Comparison of ENCODE assay signal across 16 cellular contexts in genomic region chr4:78553526-78554060, GRCh38. TPM values are rescaled to one million over a fixed set of nuclear protein-coding genes. Genes with fewer than 3 reads are reported as not detected.
DNase-seq lines count a peak whose midpoint lies in the region; TF ChIP-seq lines count a peak whose summit lies in the region.
"Had no signal": no experiment of that assay in that cellular context is flagged by ENCODE, and none has a peak within 500 bp of the region (broad histone marks: within the 10 kb centered on the region; RNA-seq: fewer than 3 reads in every experiment).

No MANE protein-coding gene starts in this region.

- H3K4ac ChIP-seq in neuronal stem cell (ENCODE audit: low read length): no peak overlapping the region

- no peak overlapping the region for H4K8ac ChIP-seq in neuronal stem cell (ENCODE audit: low read depth, low read length)

- no peak overlapping the region for H2BK5ac ChIP-seq in neuronal stem cell (ENCODE audit: low read length)

- no peaks in the 10 kb centered on the region for H3K79me2 ChIP-seq in parathyroid adenoma

- no peaks in the 10 kb centered on the region for H3K79me1 ChIP-seq in neuronal stem cell (ENCODE audit: low read depth, low read length)

- CTCF ChIA-PET in Caco-2 (lab: Charles Lee): no interaction called here

- peaks cover 84% of the 10 kb centered on the region for H3K36me3 Mint-ChIP-seq in Caco-2 (ENCODE audit: insufficient read depth, unreplicated experiment)

- H2BK120ac ChIP-seq in neuronal stem cell (ENCODE audit: low read depth, low read length): no peak overlapping the region

- peak overlapping the region; percentile 10 for H3K27ac ChIP-seq in HUES48 (ENCODE audit: low read depth, low read length)
- no peak overlapping the region for H3K27ac ChIP-seq in parathyroid adenoma
- no peak overlapping the region for H3K27ac ChIP-seq in neuronal stem cell (replicated peaks; ENCODE audit: low read length)
- H3K27ac ChIP-seq: suprapubic skin had no signal

- H3K4me2 ChIP-seq in parathyroid adenoma (ENCODE audit: low read length): no peak overlapping the region
- no peak overlapping the region for H3K4me2 ChIP-seq in neuronal stem cell (ENCODE audit: insufficient read depth, low read length, poor library complexity, severe bottlenecking)

- H3K27me3 ChIP-seq in Caco-2 (replicated peaks; ENCODE audit: control insufficient read depth, insufficient read depth, low read length) (no peaks in the 10 kb centered on the region), HUES48 (ENCODE audit: control insufficient read depth, insufficient read depth, low read length) (peaks cover 40% of the 10 kb centered on the region), parathyroid adenoma (ENCODE audit: control insufficient read depth, insufficient read depth, low read length) (no peaks in the 10 kb centered on the region), neuronal stem cell (ENCODE audit: control insufficient read depth in 3 of 3, insufficient read depth in 3 of 3, low read depth in 1 of 3, low read length in 3 of 3) (peaks cover 0 to 42% (median 4%) of the 10 kb centered on the region in 3 experiments)
- H3K27me3 ChIP-seq: suprapubic skin had no signal

- peaks cover 73% of the 10 kb centered on the region for H3K4me1 ChIP-seq in Caco-2
- peaks cover 37% of the 10 kb centered on the region for H3K4me1 ChIP-seq in HUES48 (ENCODE audit: control insufficient read depth, insufficient read depth, low read length)
- no peaks in the 10 kb centered on the region for H3K4me1 ChIP-seq in parathyroid adenoma
- peaks cover 0 to 6% of the 10 kb centered on the region in 2 donors for H3K4me1 ChIP-seq in neuronal stem cell (ENCODE audit: control insufficient read depth in 2 of 2, insufficient read depth in 1 of 2, low read depth in 1 of 2, low read length in 2 of 2)

- no peak overlapping the region for H3K18ac ChIP-seq in neuronal stem cell (ENCODE audit: low read length)

- H3K14ac ChIP-seq in neuronal stem cell (ENCODE audit: low read length): no peak overlapping the region

- no peaks in the 10 kb centered on the region for H3K9me3 Mint-ChIP-seq in Caco-2 (ENCODE audit: unreplicated experiment)
- H3K9me3 Mint-ChIP-seq: activated CD4-positive, alpha-beta T cell treated with anti-CD3 and anti-CD28 coated beads, Interleukin-2, amount 10 ng/mL, durations not matched to agents 7 days and 5 days; T-helper 2 cell treated with Interferon-gamma antibody and Interleukin-4, amounts not matched to agents 5 μg/mL and 100 μg/mL, for 36 hours had no signal

- H2BK15ac ChIP-seq in neuronal stem cell (ENCODE audit: low read length): no peak overlapping the region

- no peaks in the 10 kb centered on the region for H3K9me3 ChIP-seq in Caco-2
- no peaks in the 10 kb centered on the region for H3K9me3 ChIP-seq in HUES48 (ENCODE audit: control insufficient read depth, insufficient read depth, low read length)
- no peaks in the 10 kb centered on the region for H3K9me3 ChIP-seq in parathyroid adenoma (ENCODE audit: control insufficient read depth, low read length)
- no peaks in the 10 kb centered on the region for H3K9me3 ChIP-seq in neuronal stem cell (replicated peaks in 1 of 2; ENCODE audit: control insufficient read depth in 2 of 2, insufficient read depth in 1 of 2, low read depth in 1 of 2, low read length in 2 of 2)
- H3K9me3 ChIP-seq: suprapubic skin had no signal

- no peak overlapping the region for H2BK12ac ChIP-seq in neuronal stem cell (ENCODE audit: low read length)

- no peaks in the 10 kb centered on the region; the same call in 1 of the 2 replicates for H3K36me3 ChIP-seq in Caco-2 (ENCODE audit: control insufficient read depth, insufficient read depth, low read length)
- H3K36me3 ChIP-seq in HUES48 (ENCODE audit: control insufficient read depth, insufficient read depth, low read length): no peaks in the 10 kb centered on the region
- no peaks in the 10 kb centered on the region for H3K36me3 ChIP-seq in parathyroid adenoma (ENCODE audit: control insufficient read depth, insufficient read depth, low read length)
- no peaks in the 10 kb centered on the region for H3K36me3 ChIP-seq in neuronal stem cell (replicated peaks in 1 of 2; ENCODE audit: control insufficient read depth in 2 of 2, insufficient read depth in 2 of 2, low read length in 2 of 2)
- H3K36me3 ChIP-seq: suprapubic skin had no signal

- intact Hi-C loops in Caco-2 (cut with micrococcal nuclease; ENCODE audit: unreplicated experiment): loop anchor here (5.0 kb wide), 1 partner anchor 224 kb away; the partner anchor contains the start of gene BMP2K
- intact Hi-C loops in posterior cingulate gyrus (cut with DNase I): no loop called here

- POLR2A ChIA-PET in Caco-2 (lab: Charles Lee): interaction anchor here (0.6 to 4.3 kb wide), 3 partner anchors 8 to 223 kb away, joined by 3 to 48 read pairs (median 6); partner anchors contain the start of gene BMP2K

- peaks cover 45% of the 10 kb centered on the region for H3K4me1 Mint-ChIP-seq in Caco-2 (ENCODE audit: low read depth, unreplicated experiment)

- no peak overlapping the region for H2AK5ac ChIP-seq in neuronal stem cell (ENCODE audit: low read depth, low read length)

- H3K4me3 ChIP-seq in Caco-2 (ENCODE audit: low read depth, low read length) (peak overlapping the region; percentile 45), HUES48 (ENCODE audit: low read depth, low read length) (no peak overlapping the region), fibroblast of pulmonary artery (replicated peaks; ENCODE audit: low read depth, low read length) (no peak overlapping the region), parathyroid adenoma (ENCODE audit: low read depth, low read length) (no peak overlapping the region), neuronal stem cell (ENCODE audit: low read length in 2 of 2) (no peak overlapping the region)
- H3K4me3 ChIP-seq: suprapubic skin had no signal

- H2AFZ ChIP-seq in parathyroid adenoma (peak overlapping the region; percentile 33), neuronal stem cell (ENCODE audit: low read length) (no peak overlapping the region)

- peak overlapping the region; percentile 86 for H3K4me3 Mint-ChIP-seq in Caco-2 (ENCODE audit: unreplicated experiment)
- H3K4me3 Mint-ChIP-seq: activated CD4-positive, alpha-beta T cell treated with anti-CD3 and anti-CD28 coated beads, Interleukin-2, amount 10 ng/mL, durations not matched to agents 7 days and 5 days; activated naive CD8-positive, alpha-beta T cell treated with anti-CD3 and anti-CD28 coated beads for 36 hours; T-helper 2 cell treated with Interferon-gamma antibody and Interleukin-4, amounts not matched to agents 5 μg/mL and 100 μg/mL, for 36 hours had no signal

- no peaks in the 10 kb centered on the region for H3K27me3 Mint-ChIP-seq in Caco-2 (ENCODE audit: insufficient read depth, unreplicated experiment)

- DNase-seq in Caco-2 (no peak), fibroblast of pulmonary artery (ENCODE audit: low read depth) (peak; percentile 42), posterior cingulate gyrus (no peak), neuronal stem cell (ENCODE audit: low spot score) (no peak), LoVo (ENCODE audit: low spot score) (no peak)
- no peak for DNase-seq in stimulated activated CD4-positive, alpha-beta T cell treated with anti-CD3 and anti-CD28 coated beads, Interleukin-2, amount 100 ng/mL, for 24 hours
- DNase-seq: activated CD4-positive, alpha-beta T cell treated with anti-CD3 and anti-CD28 coated beads, Interleukin-2, amount 10 ng/mL, durations not matched to agents 7 days and 5 days; activated naive CD8-positive, alpha-beta T cell treated with anti-CD3 and anti-CD28 coated beads for 36 hours; caudate nucleus; effector CD4-positive, alpha-beta T cell; foreskin melanocyte; NCI-H2171 treated with DMSO at 0.1 percent for 48 hours had no signal

- no peak overlapping the region for H4K91ac ChIP-seq in neuronal stem cell (ENCODE audit: low read depth, low read length, poor library complexity)

- no peak for TF ChIP-seq CTCF in Caco-2 (IDR thresholded peaks at IDR 0.05; ENCODE audit: insufficient read depth in 1 of 2, low read depth in 1 of 2, low read length in 1 of 2, severe bottlenecking in 1 of 2, unreplicated experiment in 1 of 2)
- no peak for TF ChIP-seq CTCF in fibroblast of pulmonary artery (IDR thresholded peaks at IDR 0.05; ENCODE audit: low read length, missing control alignments)
- TF ChIP-seq CTCF in parathyroid adenoma (IDR thresholded peaks at IDR 0.05): no peak

- peak overlapping the region; percentile 46 for H3K27ac Mint-ChIP-seq in Caco-2 (ENCODE audit: unreplicated experiment)
- H3K27ac Mint-ChIP-seq: activated CD4-positive, alpha-beta T cell treated with anti-CD3 and anti-CD28 coated beads, Interleukin-2, amount 10 ng/mL, durations not matched to agents 7 days and 5 days; activated naive CD8-positive, alpha-beta T cell treated with anti-CD3 and anti-CD28 coated beads for 36 hours; T-helper 2 cell treated with Interferon-gamma antibody and Interleukin-4, amounts not matched to agents 5 μg/mL and 100 μg/mL, for 36 hours had no signal

- no peak overlapping the region for H3K23ac ChIP-seq in neuronal stem cell (ENCODE audit: low read depth, low read length, poor library complexity)

- BruUV-seq in Caco-2 (replicated peaks; lab: Mats Ljungman, UMichigan): no TSS peak

- H3K9ac ChIP-seq in HUES48 (ENCODE audit: low read depth, low read length) (no peak overlapping the region), parathyroid adenoma (no peak overlapping the region), neuronal stem cell (ENCODE audit: low read depth, low read length, poor library complexity) (no peak overlapping the region)

RNA-seq across cellular contexts. Expression of gene ANXA3, which starts 2.0 kb away (rescaled TPM):
- total RNA-seq in Caco-2 (2022): 327 and 361 TPM in 2 replicates
- 8.1 TPM for polyA plus RNA-seq in neuronal stem cell (2013, experiment 1 of 2)
- polyA plus RNA-seq in neuronal stem cell (2013, experiment 2 of 2): 7.1 TPM
